1 cellular context compared by ENCODE assay signal in the genomic region with DNA sequence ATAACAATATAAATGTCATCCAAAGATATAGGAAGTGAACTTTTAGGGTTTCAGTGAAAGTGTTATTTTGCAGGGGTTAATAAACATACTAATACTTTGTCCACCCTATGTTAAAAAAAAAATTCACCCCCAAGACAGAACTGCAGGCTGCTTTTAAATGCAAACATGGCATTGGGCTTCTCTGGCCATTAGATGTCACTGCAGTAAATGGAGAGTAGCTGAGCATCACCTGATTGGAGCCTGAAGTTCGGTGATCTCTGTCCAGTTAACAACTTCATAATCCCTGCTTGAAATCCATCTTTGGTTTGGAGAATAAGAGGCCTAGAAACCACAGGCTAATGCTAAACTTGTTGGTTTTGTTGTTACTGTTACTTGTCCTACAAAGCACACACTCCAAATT.
A peak's percentile ranks its signal among the peaks of the same experiment; 100 is the strongest.
TF ChIP-seq lines count a peak whose summit lies in the region.

No MANE protein-coding gene starts in this region.

TF ChIP-seq in HepG2, 621 proteins besides CTCF, POLR2A, EP300 and RAD21:
- TF ChIP-seq STAG1 (CRISPR knock-in tag; IDR thresholded peaks at IDR 0.05) (peak; percentile 52), DNMT3B (CRISPR knock-in tag; conservative IDR thresholded peaks at IDR 0.05) (no peak), SMC3 (IDR thresholded peaks at IDR 0.05; ENCODE audit: low read length) (peak; percentile 13; the same call in 1 of the 2 replicates)
